In the genomic region with DNA sequence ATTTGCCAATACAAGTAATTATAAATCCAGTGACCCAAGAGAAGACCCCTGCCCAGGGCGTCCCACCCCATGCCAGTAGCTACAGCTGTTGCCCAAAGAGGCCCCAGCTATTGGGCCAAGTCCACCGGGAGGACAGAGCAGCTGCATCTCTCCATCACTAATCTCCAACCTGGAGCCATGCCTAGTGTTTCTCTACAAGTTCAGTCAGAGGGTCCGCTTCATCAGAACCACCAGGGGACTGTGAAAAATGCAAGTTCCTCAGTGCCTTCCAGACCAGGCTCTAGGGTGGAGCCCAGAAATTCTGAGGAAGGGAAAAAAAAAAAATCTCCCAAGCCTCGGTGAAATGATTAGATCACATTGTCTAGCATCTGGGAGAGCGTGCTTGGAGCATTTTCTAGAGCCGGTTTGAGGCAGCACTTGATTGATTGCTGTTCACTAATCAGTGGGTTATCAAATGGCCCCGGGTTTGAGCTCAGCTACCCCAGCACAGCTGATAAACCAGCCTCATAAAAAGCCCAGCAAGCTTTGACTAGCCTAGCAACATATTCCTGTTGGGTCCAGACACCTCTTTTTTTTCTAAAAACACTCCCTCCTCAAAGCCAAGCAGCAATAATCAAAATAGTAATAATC, we compare ENCODE assay signal across 25 cellular contexts. TPM values are rescaled to one million over a fixed set of nuclear protein-coding genes. Genes with fewer than 3 reads are reported as not detected.
DNase-seq lines count a peak whose midpoint lies in the region; ATAC-seq, FAIRE-seq and TF ChIP-seq lines count a peak whose summit lies in the region.
"Had no signal": no experiment of that assay in that cellular context is flagged by ENCODE, and none has a peak within 500 bp of the region (broad histone marks: within the 10 kb centered on the region; RNA-seq: fewer than 3 reads in every experiment).

No MANE protein-coding gene starts in this region.

- no peak overlapping the region for H3K9ac ChIP-seq in astrocyte (ENCODE audit: low read length)

- no peak for TF ChIP-seq CTCF in HFFc6 (IDR thresholded peaks at IDR 0.05)
- no peak for TF ChIP-seq CTCF in astrocyte (IDR thresholded peaks at IDR 0.05; ENCODE audit: insufficient read depth, low read depth, low read length)
- no peak for TF ChIP-seq CTCF in WTC11 (IDR thresholded peaks at IDR 0.05)

- H3K4me1 Mint-ChIP-seq in HFFc6 (ENCODE audit: low read depth) (peaks cover 49% of the 10 kb centered on the region), astrocyte (ENCODE audit: low read depth, unreplicated experiment) (peaks cover 41% of the 10 kb centered on the region), naive B cell (peaks cover 44 to 57% (median 55%) of the 10 kb centered on the region in 3 donors), WTC11 (peaks cover 39% of the 10 kb centered on the region)
- H3K4me1 Mint-ChIP-seq: central memory CD8-positive, alpha-beta T cell had no signal

- ATAC-seq in naive B cell (ENCODE audit: low read depth in 2 of 2) (no peak), HG02610 (IDR thresholded peaks at IDR 0.05; ENCODE audit: unreplicated experiment) (no peak), WTC11 (no peak)
- ATAC-seq: PC-3; stimulated activated naive CD8-positive, alpha-beta T cell treated with anti-CD3 and anti-CD28 coated beads, Interleukin-15, Interleukin-2, amounts not matched to agents 100 U/mL and 50 U/mL, for 24 hours had no signal

- H3K4me3 ChIP-seq in astrocyte (ENCODE audit: insufficient read depth, low read depth, low read length), result no peak overlapping the region
- H3K4me3 ChIP-seq: hepatocyte, upper lobe of left lung had no signal

- peak overlapping the region; percentile 74 for H3K27ac ChIP-seq in astrocyte (ENCODE audit: low read depth, low read length)
- H3K27ac ChIP-seq: hepatocyte had no signal

- CTCF ChIA-PET in WTC11 (lab: Charles Lee), result interaction anchor here (1.5 kb wide), 1 partner anchor 11 kb away, joined by 4 read pairs; no protein-coding TSS in a partner anchor

- 0 out of 2 replicates have a peak overlapping the region, but pooled peaks have one; percentile 77 for H3K27ac Mint-ChIP-seq in HFFc6
- peak overlapping the region; percentile 98 for H3K27ac Mint-ChIP-seq in astrocyte (ENCODE audit: unreplicated experiment)
- H3K27ac Mint-ChIP-seq in naive B cell, result peak overlapping the region; percentile 70 to 100 (median 100)
- H3K27ac Mint-ChIP-seq in WTC11, result no peak overlapping the region

- H3K4me1 ChIP-seq in astrocyte (ENCODE audit: insufficient read depth, low read length), result peaks cover 34% of the 10 kb centered on the region

- H2AFZ ChIP-seq in astrocyte (ENCODE audit: low read depth, low read length), result no peak overlapping the region
- H2AFZ ChIP-seq: hepatocyte had no signal

- no peaks in the 10 kb centered on the region for H3K36me3 Mint-ChIP-seq in HFFc6 (ENCODE audit: low read depth)
- H3K36me3 Mint-ChIP-seq in astrocyte (ENCODE audit: low read depth, unreplicated experiment), result no peaks in the 10 kb centered on the region
- no peaks in the 10 kb centered on the region for H3K36me3 Mint-ChIP-seq in naive B cell
- H3K36me3 Mint-ChIP-seq in WTC11, result 0 out of 2 replicates have a peak, but pooled peaks cover 6% of the 10 kb centered on the region

- no peaks in the 10 kb centered on the region for H3K79me2 ChIP-seq in astrocyte (ENCODE audit: insufficient read depth, low read length)
- H3K79me2 ChIP-seq: hepatocyte had no signal

- H3K4me3 Mint-ChIP-seq in HFFc6 (no peak overlapping the region), astrocyte (ENCODE audit: unreplicated experiment) (no peak overlapping the region), naive B cell (peak overlapping the region in 1 of 8 donors; percentile 67), WTC11 (no peak overlapping the region)
- H3K4me3 Mint-ChIP-seq: central memory CD8-positive, alpha-beta T cell had no signal

- H3K9me3 ChIP-seq in astrocyte (ENCODE audit: insufficient read depth, low read depth, low read length), result no peaks in the 10 kb centered on the region
- H3K9me3 ChIP-seq: upper lobe of left lung had no signal

- H3K4me2 ChIP-seq in astrocyte (ENCODE audit: low read length), result no peak overlapping the region
- H3K4me2 ChIP-seq: hepatocyte had no signal

- H3K27me3 Mint-ChIP-seq in HFFc6 (ENCODE audit: insufficient read depth) (peaks cover 10% of the 10 kb centered on the region), astrocyte (ENCODE audit: low read depth, unreplicated experiment) (peaks cover under 1% of the 10 kb centered on the region), naive B cell (no peaks in the 10 kb centered on the region), WTC11 (ENCODE audit: low read depth) (no peaks in the 10 kb centered on the region; the same call in 1 of the 2 replicates)

- POLR2A ChIA-PET in WTC11 (lab: Charles Lee), result interaction anchor here (0.6 kb wide), 1 partner anchor 15 kb away, joined by 3 read pairs; no protein-coding TSS in a partner anchor

- no peaks in the 10 kb centered on the region for H3K27me3 ChIP-seq in astrocyte (ENCODE audit: insufficient read depth, low read length)
- H3K27me3 ChIP-seq: hepatocyte, upper lobe of left lung had no signal

- no peaks in the 10 kb centered on the region for H3K9me3 Mint-ChIP-seq in HFFc6
- peaks cover 11% of the 10 kb centered on the region for H3K9me3 Mint-ChIP-seq in astrocyte (ENCODE audit: unreplicated experiment)
- peaks cover 0 to 4% (median 0%) of the 10 kb centered on the region in 7 donors for H3K9me3 Mint-ChIP-seq in naive B cell
- H3K9me3 Mint-ChIP-seq in WTC11, result peaks cover 15% of the 10 kb centered on the region
- H3K9me3 Mint-ChIP-seq: central memory CD8-positive, alpha-beta T cell had no signal

- DNase-seq in AG08395 (ENCODE audit: low spot score) (peak; percentile 29), HFFc6 (no peak), astrocyte (ENCODE audit: low read depth) (peak; percentile 25), naive B cell (no peak), foreskin melanocyte (no peak), LoVo (ENCODE audit: low spot score) (no peak), WTC11 (ENCODE audit: low spot score) (no peak)
- DNase-seq: ACHN; activated CD4-positive, alpha-beta T cell treated with anti-CD3 and anti-CD28 coated beads, Interleukin-2, amount 50 U/mL, for 1 hour; effector memory CD4-positive, alpha-beta T cell; KBM-7; mesendoderm; NCI-H1105 treated with DMSO at 0.1 percent for 48 hours; NCI-H69; stimulated activated naive CD8-positive, alpha-beta T cell treated with anti-CD3 and anti-CD28 coated beads, Interleukin-15, Interleukin-2, amounts not matched to agents 100 U/mL and 50 U/mL, for 24 hours; upper lobe of left lung had no signal

- no peaks in the 10 kb centered on the region for H3K36me3 ChIP-seq in astrocyte (ENCODE audit: insufficient read depth, low read length)
- H3K36me3 ChIP-seq: upper lobe of left lung had no signal

- no peak for FAIRE-seq in astrocyte (lab: Jason Lieb, UNC)
- FAIRE-seq: GM18507, islet of Langerhans, TTC549 had no signal

- no peaks in the 10 kb centered on the region for H4K20me1 ChIP-seq in astrocyte (ENCODE audit: insufficient read depth, low read length)

TF ChIP-seq in WTC11, 78 proteins besides CTCF, POLR2A, EP300 and RAD21:
- TF ChIP-seq, protein P1, sequence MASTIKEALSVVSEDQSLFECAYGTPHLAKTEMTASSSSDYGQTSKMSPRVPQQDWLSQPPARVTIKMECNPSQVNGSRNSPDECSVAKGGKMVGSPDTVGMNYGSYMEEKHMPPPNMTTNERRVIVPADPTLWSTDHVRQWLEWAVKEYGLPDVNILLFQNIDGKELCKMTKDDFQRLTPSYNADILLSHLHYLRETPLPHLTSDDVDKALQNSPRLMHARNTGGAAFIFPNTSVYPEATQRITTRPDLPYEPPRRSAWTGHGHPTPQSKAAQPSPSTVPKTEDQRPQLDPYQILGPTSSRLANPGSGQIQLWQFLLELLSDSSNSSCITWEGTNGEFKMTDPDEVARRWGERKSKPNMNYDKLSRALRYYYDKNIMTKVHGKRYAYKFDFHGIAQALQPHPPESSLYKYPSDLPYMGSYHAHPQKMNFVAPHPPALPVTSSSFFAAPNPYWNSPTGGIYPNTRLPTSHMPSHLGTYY (CRISPR knock-in tag; IDR thresholded peaks at IDR 0.05), result no peak

RNA-seq across cellular contexts. Expression of a gene that starts 22.3 kb away (rescaled TPM):
- 100 to 1,000 TPM in 3 of 6 experiments, 10 to 100 TPM in 3; 87.9 to 109 (median 96.9) TPM for total RNA-seq in HFFc6 (2021; fragmentation: NEBNext Ultra II Directional; extraction: Animal tissue kit (Norgen Biotek cat#: 25700))
- total RNA-seq in astrocyte, result 234 and 252 TPM in 2 replicates
- polyA plus RNA-seq in naive B cell (ENCODE audit: low read depth in 6 of 6), result 1,000 to 10,000 TPM in 1 of 6 donors, 100 to 1,000 TPM in 5; 235 to 1,138 (median 264) TPM
- 21.4 to 30.8 TPM (median 21.7 TPM) in 3 replicates for total RNA-seq in WTC11 (2021)

RNA-seq across cellular contexts. Expression of a gene that starts 44.6 kb away (rescaled TPM):
- not detected for total RNA-seq in HFFc6 (2021; fragmentation: NEBNext Ultra II Directional; extraction: Animal tissue kit (Norgen Biotek cat#: 25700))
- total RNA-seq in astrocyte (0.07 and 0.18 TPM in 2 replicates), WTC11 (2021) (0.05 to 0.09 TPM in 2 of 3 replicates, not detected in the other)
- under 1 TPM in 3 of 6 donors, not detected in 3; 0.10 to 0.57 (median 0.26) TPM for polyA plus RNA-seq in naive B cell (ENCODE audit: low read depth in 6 of 6)
- total RNA-seq: fibroblast of lung, H4, hepatocyte, PC-3 had no signal
- polyA plus RNA-seq: fibroblast of lung, hepatocyte had no signal

RNA-seq across cellular contexts. Expression of a gene that starts 52.2 kb away (rescaled TPM):
- total RNA-seq in HFFc6 (2021; fragmentation: NEBNext Ultra II Directional; extraction: Animal tissue kit (Norgen Biotek cat#: 25700)), result not detected
- 0.17 TPM in 1 of 2 replicates, not detected in the other for total RNA-seq in astrocyte
- under 1 TPM in 4 of 6 donors, not detected in 2; 0.25 to 0.72 (median 0.27) TPM for polyA plus RNA-seq in naive B cell (ENCODE audit: low read depth in 6 of 6)
- total RNA-seq in WTC11 (2021), result not detected in 3 replicates
- total RNA-seq: fibroblast of lung, H4, hepatocyte, PC-3 had no signal
- polyA plus RNA-seq: hepatocyte had no signal

Comparison
In these comparisons a context has a peak if more than half of its experiments do, and no peak if none do; other contexts are left out.
1. DNase-seq: peak in AG08395 (single experiment) and astrocyte (single experiment); none in HFFc6 (single experiment), naive B cell (single experiment), foreskin melanocyte (single experiment), LoVo (single experiment) and WTC11 (single experiment).